ENCODE assay signal across 21 cellular contexts in genomic region chr9:81682177-81682576, GRCh38. TPM values are rescaled to one million over a fixed set of nuclear protein-coding genes. Genes with fewer than 3 reads are reported as not detected.
DNase-seq lines count a peak whose midpoint lies in the region; ATAC-seq lines count a peak whose summit lies in the region.
"Had no signal": no experiment of that assay in that cellular context is flagged by ENCODE, and none has a peak within 500 bp of the region (broad histone marks: within the 10 kb centered on the region; RNA-seq: fewer than 3 reads in every experiment).

No MANE protein-coding gene starts in this region.

- H3K9me3 ChIP-seq in BLaER1 (no peaks in the 10 kb centered on the region), trophoblast cell (ENCODE audit: insufficient read depth, low read depth, low read length) (no peaks in the 10 kb centered on the region), GM23248 (ENCODE audit: low read depth) (no peaks in the 10 kb centered on the region)
- H3K9me3 ChIP-seq: HAP-1 had no signal

- H3K9me2 ChIP-seq in GM23248 (ENCODE audit: insufficient read depth) = no peaks in the 10 kb centered on the region

- H3K36me3 ChIP-seq in BLaER1 (peaks cover 59% of the 10 kb centered on the region), trophoblast cell (ENCODE audit: control insufficient read depth in 1 of 2, insufficient read depth in 2 of 2, low read length in 2 of 2) (peaks cover 9 to 19% of the 10 kb centered on the region in 2 experiments), GM23248 (ENCODE audit: low read depth) (0 out of 2 replicates have a peak, but pooled peaks cover 4% of the 10 kb centered on the region)
- H3K36me3 ChIP-seq: HAP-1 had no signal

- intact Hi-C loops in head of caudate nucleus (cut with DNase I) = loop anchor here (10.0 kb wide), 1 partner anchor 157 kb away; no protein-coding TSS in a partner anchor

- H2AFZ ChIP-seq in trophoblast cell (ENCODE audit: insufficient read depth, low read length, poor library complexity) = no peak overlapping the region
- no peak overlapping the region for H2AFZ ChIP-seq in GM23248

- no peak overlapping the region for H3K23ac ChIP-seq in trophoblast cell (ENCODE audit: low read length)

- H3K14ac ChIP-seq in trophoblast cell (ENCODE audit: low read length) = no peak overlapping the region

- H2BK5ac ChIP-seq in trophoblast cell (ENCODE audit: low read depth, low read length, poor library complexity) = no peak overlapping the region

- H3K4me1 ChIP-seq in BLaER1 = peaks cover 68% of the 10 kb centered on the region
- H3K4me1 ChIP-seq in trophoblast cell (ENCODE audit: control insufficient read depth in 1 of 2, insufficient read depth in 2 of 2, low read length in 2 of 2) = no peaks in the 10 kb centered on the region
- H3K4me1 ChIP-seq in GM23248 (ENCODE audit: insufficient read depth) = peaks cover 20% of the 10 kb centered on the region
- H3K4me1 ChIP-seq: HAP-1 had no signal

- H4K91ac ChIP-seq in trophoblast cell (ENCODE audit: low read depth, low read length) = no peak overlapping the region

- peaks cover 4% of the 10 kb centered on the region for H3K79me2 ChIP-seq in trophoblast cell (ENCODE audit: control insufficient read depth, insufficient read depth, low read length, poor library complexity)
- H3K79me2 ChIP-seq in GM23248 (ENCODE audit: insufficient read depth) = peaks cover 44% of the 10 kb centered on the region

- H3K4me3 ChIP-seq in BLaER1 (no peak overlapping the region), trophoblast cell (ENCODE audit: low read depth, low read length) (no peak overlapping the region), GM23248 (no peak overlapping the region)
- H3K4me3 ChIP-seq: HAP-1, SK-N-MC had no signal

- no peaks in the 10 kb centered on the region for H3K27me3 Mint-ChIP-seq in IgD-negative memory B cell

- no peak overlapping the region for H3K18ac ChIP-seq in trophoblast cell (ENCODE audit: low read length)

- no peak overlapping the region for H2BK120ac ChIP-seq in trophoblast cell (ENCODE audit: insufficient read depth, low read length, poor library complexity)

- H3K4me1 Mint-ChIP-seq in IgD-negative memory B cell = peaks cover 0 to 15% (median 13%) of the 10 kb centered on the region in 3 donors

- no peak overlapping the region for H2AK5ac ChIP-seq in trophoblast cell (ENCODE audit: low read length)

- peak overlapping the region; percentile 27 for H3K4ac ChIP-seq in trophoblast cell (ENCODE audit: low read depth, low read length)

- H4K8ac ChIP-seq in trophoblast cell (ENCODE audit: low read depth, low read length) = no peak overlapping the region

- no peak overlapping the region for H3K27ac Mint-ChIP-seq in IgD-negative memory B cell

- DNase-seq in head of caudate nucleus (peak in 35 of 42 donors; percentile 15 to 90 (median 65)), trophoblast cell (no peak), NCI-H226 (no peak), GM23248 (no peak)
- no peak for DNase-seq in activated CD4-positive, alpha-beta T cell treated with anti-CD3 and anti-CD28 coated beads, Interleukin-2, amount 50 U/mL, for 48 hours
- DNase-seq: DMS 273 treated with DMSO at 0.1 percent for 48 hours; GDM1; MM.1S; NCI-H1092; NCI-H1436 treated with DMSO at 0.1 percent for 48 hours; NCI-H2029 treated with DMSO at 0.1 percent for 48 hours; NCI-H2171 treated with DMSO at 0.1 percent for 48 hours; NCI-H748 treated with DMSO at 0.1 percent for 48 hours; NK-92 treated with Interleukin-12 subunit alpha and Interleukin-12 subunit beta, amount 100 ng/mL, for 24 hours; Right ventricle myocardium superior had no signal

- H3K27ac ChIP-seq in BLaER1 (no peak overlapping the region), trophoblast cell (ENCODE audit: low read depth, low read length) (no peak overlapping the region), GM23248 (no peak overlapping the region)
- H3K27ac ChIP-seq: HL-60, SK-N-MC had no signal

- H3F3A ChIP-seq in GM23248 (ENCODE audit: insufficient read depth) = peaks cover 7% of the 10 kb centered on the region; the same call in 1 of the 2 replicates

- peaks cover 6% of the 10 kb centered on the region for H3K79me1 ChIP-seq in trophoblast cell (ENCODE audit: low read length)

- no CpG with 5 or more reads among the region's 4 CpGs for WGBS in trophoblast cell (ENCODE audit: extremely low coverage, insufficient coverage, insufficient read length)
- WGBS in GM23248 (ENCODE audit: low coverage in 1 of 2, low lambda C conversion rate in 2 of 2, missing lambda C conversion rate in 2 of 2), 2 experiments = 96 to 100% methylated on average over 4 of the region's 4 CpGs

- H4K12ac ChIP-seq in trophoblast cell (ENCODE audit: low read depth, low read length) = no peak overlapping the region

- H3K4me2 ChIP-seq in BLaER1 = peak overlapping the region; percentile 93
- no peak overlapping the region for H3K4me2 ChIP-seq in trophoblast cell (ENCODE audit: low read length)
- no peak overlapping the region for H3K4me2 ChIP-seq in GM23248 (ENCODE audit: unreplicated experiment)

- no peaks in the 10 kb centered on the region for H3K9me3 Mint-ChIP-seq in IgD-negative memory B cell

- no peak overlapping the region for H2BK12ac ChIP-seq in trophoblast cell (ENCODE audit: low read length)

- no peak for ATAC-seq in HG03565 (IDR thresholded peaks at IDR 0.05; ENCODE audit: unreplicated experiment)

- H4K20me1 ChIP-seq in BLaER1 (peaks cover 98% of the 10 kb centered on the region), GM23248 (ENCODE audit: insufficient read depth) (no peaks in the 10 kb centered on the region)

- peak overlapping the region in 3 of 4 donors; percentile 31 to 56 (median 41) for H3K4me3 Mint-ChIP-seq in IgD-negative memory B cell

- H3K27me3 ChIP-seq in BLaER1 = no peaks in the 10 kb centered on the region
- no peaks in the 10 kb centered on the region for H3K27me3 ChIP-seq in trophoblast cell (ENCODE audit: insufficient read depth, low read length)
- H3K27me3 ChIP-seq in GM23248 (replicated peaks; ENCODE audit: insufficient read depth) = no peaks in the 10 kb centered on the region

- H3K36me3 Mint-ChIP-seq in IgD-negative memory B cell = peaks cover 2% of the 10 kb centered on the region

- in situ Hi-C loops in GM23248 (cut with MboI) = no loop called here

- no peak overlapping the region for H3K9ac ChIP-seq in BLaER1
- H3K9ac ChIP-seq in trophoblast cell (ENCODE audit: low read length) = no peak overlapping the region
- H3K9ac ChIP-seq in GM23248 = no peak overlapping the region

RNA-seq across cellular contexts. Expression of gene TLE1, which starts 7.2 kb away (rescaled TPM):
- polyA plus RNA-seq in IgD-negative memory B cell (115 TPM), GM23248 (2016; fragmentation: Nextera tagmentation; extraction: Ambion mirVana) (6.4 TPM in 2 replicates)
- 62.1 and 62.2 TPM in 2 replicates for polyA plus RNA-seq in trophoblast cell (2013)
- total RNA-seq in GM23248 (2014; rRNA removed; shearing (Covaris generic)) = 14.4 and 16.7 TPM in 2 replicates

Comparison
In these comparisons a context has a peak if more than half of its experiments do, and no peak if none do; other contexts are left out.
1. DNase-seq: peak in head of caudate nucleus (35 of 42); none in trophoblast cell (0 of 2), NCI-H226 (single experiment), activated CD4-positive, alpha-beta T cell treated with anti-CD3 and anti-CD28 coated beads, Interleukin-2, amount 50 U/mL, for 48 hours (0 of 2) and GM23248 (single experiment).
2. RNA of gene TLE1, which starts 7.2 kb away (polyA plus RNA-seq): 115 TPM in IgD-negative memory B cell (single experiment); 6.4 TPM in GM23248; every median in the first group is over 10 times any median in the second.